ENCODE assay signal across 28 cellular contexts in the genomic region with DNA sequence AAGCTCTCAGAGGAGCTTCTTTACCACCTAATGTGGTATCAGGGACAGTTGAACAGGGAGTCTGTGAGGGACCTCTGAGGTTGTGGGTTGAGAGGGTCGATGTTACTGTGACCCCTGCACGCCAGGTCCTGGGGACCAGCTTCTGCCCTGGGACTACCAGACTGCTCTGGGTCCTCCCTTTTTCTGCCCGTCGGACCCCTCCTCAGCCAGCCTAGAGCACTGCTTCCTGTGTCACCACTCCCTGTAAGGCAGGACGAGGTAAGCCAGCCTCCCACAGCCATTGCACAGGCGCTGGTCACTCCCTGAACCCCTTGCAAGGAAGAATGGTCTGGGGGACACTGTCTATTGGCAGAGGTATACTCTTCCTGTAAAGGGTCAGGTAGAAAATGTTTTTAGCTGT. TPM values are rescaled to one million over a fixed set of nuclear protein-coding genes. Genes with fewer than 3 reads are reported as not detected.
A peak's percentile ranks its signal among the peaks of the same experiment; 100 is the strongest.
DNase-seq lines count a peak whose midpoint lies in the region; ATAC-seq and TF ChIP-seq lines count a peak whose summit lies in the region.
"Had no signal": no experiment of that assay in that cellular context is flagged by ENCODE, and none has a peak within 500 bp of the region (broad histone marks: within the 10 kb centered on the region; RNA-seq: fewer than 3 reads in every experiment).

No MANE protein-coding gene starts in this region.

- peak overlapping the region; percentile 26 for H3K27ac Mint-ChIP-seq in T-helper 1 cell treated with Interleukin-12 subunit alpha and Interleukin-12 subunit beta and Interleukin-4 antibody, amounts not matched to agents 30 μg/mL and 1 μg/mL, for 36 hours
- H3K27ac Mint-ChIP-seq in activated T-helper 1 cell treated with anti-CD3 and anti-CD28 coated beads, Interleukin-12 subunit alpha, Interleukin-12 subunit beta, Interleukin-2, Interleukin-4 antibody, amounts not matched to agents 30 ng/mL and 10 ng/mL and 1 ng/mL, durations not matched to agents 14 hours and 24 hours and 36 hours, result peak overlapping the region; percentile 63
- peak overlapping the region; percentile 74 for H3K27ac Mint-ChIP-seq in neural progenitor cell
- H3K27ac Mint-ChIP-seq: T-helper 2 cell treated with Interferon-gamma antibody and Interleukin-4, amounts not matched to agents 5 μg/mL and 100 μg/mL, for 36 hours had no signal

- intact Hi-C loops in activated T-helper 1 cell treated with anti-CD3 and anti-CD28 coated beads, Interleukin-12 subunit alpha, Interleukin-12 subunit beta, Interleukin-2, Interleukin-4 antibody, amounts not matched to agents 30 ng/mL and 10 ng/mL and 1 ng/mL, durations not matched to agents 14 hours and 24 hours and 36 hours (cut with micrococcal nuclease), result no loop called here

- peaks cover 28% of the 10 kb centered on the region for H3K4me1 Mint-ChIP-seq in T-helper 1 cell treated with Interleukin-12 subunit alpha and Interleukin-12 subunit beta and Interleukin-4 antibody, amounts not matched to agents 30 μg/mL and 1 μg/mL, for 36 hours (ENCODE audit: low read depth)
- peaks cover 28% of the 10 kb centered on the region for H3K4me1 Mint-ChIP-seq in activated T-helper 1 cell treated with anti-CD3 and anti-CD28 coated beads, Interleukin-12 subunit alpha, Interleukin-12 subunit beta, Interleukin-2, Interleukin-4 antibody, amounts not matched to agents 30 ng/mL and 10 ng/mL and 1 ng/mL, durations not matched to agents 14 hours and 24 hours and 36 hours (ENCODE audit: low read depth)
- peaks cover 19% of the 10 kb centered on the region for H3K4me1 Mint-ChIP-seq in neural progenitor cell

- H3K9me3 ChIP-seq in BLaER1 treated with 17β-estradiol and CSF1 and Interleukin-3, amounts not matched to agents 10 nM and 100 nM (replicated peaks in 1 of 11), result peaks cover 0 to 5% (median 0%) of the 10 kb centered on the region in 11 experiments; a peak in 2 of 22 replicates
- no peaks in the 10 kb centered on the region for H3K9me3 ChIP-seq in neural progenitor cell (ENCODE audit: low read depth)
- H3K9me3 ChIP-seq: esophagus squamous epithelium, pancreas, transverse colon had no signal

- peaks cover 43 to 100% (median 82%) of the 10 kb centered on the region in 11 experiments for H3K36me3 ChIP-seq in BLaER1 treated with 17β-estradiol and CSF1 and Interleukin-3, amounts not matched to agents 10 nM and 100 nM
- H3K36me3 ChIP-seq in neural progenitor cell, result no peaks in the 10 kb centered on the region
- H3K36me3 ChIP-seq: brain microvascular endothelial cell, pancreas had no signal

- H2AFZ ChIP-seq in neural progenitor cell (replicated peaks), result no peak overlapping the region

- peak overlapping the region in 9 of 11 experiments; percentile 24 to 94 (median 78); a peak in 17 of 22 replicates for H3K4me2 ChIP-seq in BLaER1 treated with 17β-estradiol and CSF1 and Interleukin-3, amounts not matched to agents 10 nM and 100 nM
- no peak overlapping the region for H3K4me2 ChIP-seq in neural progenitor cell
- H3K4me2 ChIP-seq: smooth muscle cell had no signal

- H3K27me3 Mint-ChIP-seq in T-helper 1 cell treated with Interleukin-12 subunit alpha and Interleukin-12 subunit beta and Interleukin-4 antibody, amounts not matched to agents 30 μg/mL and 1 μg/mL, for 36 hours (ENCODE audit: low read depth), result no peaks in the 10 kb centered on the region
- no peaks in the 10 kb centered on the region for H3K27me3 Mint-ChIP-seq in activated T-helper 1 cell treated with anti-CD3 and anti-CD28 coated beads, Interleukin-12 subunit alpha, Interleukin-12 subunit beta, Interleukin-2, Interleukin-4 antibody, amounts not matched to agents 30 ng/mL and 10 ng/mL and 1 ng/mL, durations not matched to agents 14 hours and 24 hours and 36 hours (ENCODE audit: insufficient read depth)
- H3K27me3 Mint-ChIP-seq in neural progenitor cell (ENCODE audit: insufficient read depth, low read depth), result peaks cover 14% of the 10 kb centered on the region

- no peak for DNase-seq in T-helper 1 cell
- no peak for DNase-seq in activated T-helper 1 cell treated with anti-CD3 and anti-CD28 coated beads, Interleukin-12 subunit alpha, Interleukin-12 subunit beta, Interleukin-2, Interleukin-4 antibody, amounts not matched to agents 30 ng/mL and 10 ng/mL and 1 ng/mL, durations not matched to agents 14 hours and 24 hours and 36 hours (ENCODE audit: low spot score)
- no peak for DNase-seq in neural progenitor cell (ENCODE audit: low spot score)
- no peak for DNase-seq in foreskin keratinocyte
- DNase-seq in stimulated activated CD4-positive, alpha-beta T cell treated with anti-CD3 and anti-CD28 coated beads, Interleukin-4, amount 100 ng/mL, for 24 hours, result no peak
- no peak for DNase-seq in SIG-M5 (lab: John Stamatoyannopoulos, UW)
- DNase-seq: activated CD4-positive, alpha-beta T cell treated with anti-CD3 and anti-CD28 coated beads for 4 hours; activated naive CD4-positive, alpha-beta T cell treated with anti-CD3 and anti-CD28 coated beads, Interleukin-2, amount 50 U/mL, for 16 hours; amygdala; brain microvascular endothelial cell; esophagus squamous epithelium; heart right ventricle; Kasumi-1; mammary epithelial cell; MV-4-11; NCI-H1436 treated with DMSO at 0.1 percent for 48 hours; NCI-H2227 treated with DMSO at 0.1 percent for 48 hours; nephron progenitor cell; Right ventricle myocardium superior; stimulated activated CD8-positive, alpha-beta memory T cell treated with anti-CD3 and anti-CD28 coated beads, Interleukin-4, amount 100 ng/mL, for 48 hours; transverse colon had no signal

- peak overlapping the region in 9 of 11 experiments; percentile 6 to 58 (median 38); a peak in 16 of 22 replicates for H3K9ac ChIP-seq in BLaER1 treated with 17β-estradiol and CSF1 and Interleukin-3, amounts not matched to agents 10 nM and 100 nM
- no peak overlapping the region for H3K9ac ChIP-seq in neural progenitor cell

- no peaks in the 10 kb centered on the region for H3K9me3 Mint-ChIP-seq in T-helper 1 cell treated with Interleukin-12 subunit alpha and Interleukin-12 subunit beta and Interleukin-4 antibody, amounts not matched to agents 30 μg/mL and 1 μg/mL, for 36 hours
- H3K9me3 Mint-ChIP-seq in activated T-helper 1 cell treated with anti-CD3 and anti-CD28 coated beads, Interleukin-12 subunit alpha, Interleukin-12 subunit beta, Interleukin-2, Interleukin-4 antibody, amounts not matched to agents 30 ng/mL and 10 ng/mL and 1 ng/mL, durations not matched to agents 14 hours and 24 hours and 36 hours, result no peaks in the 10 kb centered on the region
- no peaks in the 10 kb centered on the region for H3K9me3 Mint-ChIP-seq in neural progenitor cell
- H3K9me3 Mint-ChIP-seq: nephron progenitor cell; T-helper 2 cell treated with Interferon-gamma antibody and Interleukin-4, amounts not matched to agents 5 μg/mL and 100 μg/mL, for 36 hours had no signal

- H3K27me3 ChIP-seq in BLaER1 treated with 17β-estradiol and CSF1 and Interleukin-3, amounts not matched to agents 10 nM and 100 nM, result no peaks in the 10 kb centered on the region
- H3K27me3 ChIP-seq in neural progenitor cell, result no peaks in the 10 kb centered on the region
- no peaks in the 10 kb centered on the region for H3K27me3 ChIP-seq in foreskin keratinocyte
- H3K27me3 ChIP-seq: brain microvascular endothelial cell, heart right ventricle, pancreas, transverse colon had no signal

- H3K4me3 Mint-ChIP-seq in T-helper 1 cell treated with Interleukin-12 subunit alpha and Interleukin-12 subunit beta and Interleukin-4 antibody, amounts not matched to agents 30 μg/mL and 1 μg/mL, for 36 hours, result no peak overlapping the region
- no peak overlapping the region for H3K4me3 Mint-ChIP-seq in activated T-helper 1 cell treated with anti-CD3 and anti-CD28 coated beads, Interleukin-12 subunit alpha, Interleukin-12 subunit beta, Interleukin-2, Interleukin-4 antibody, amounts not matched to agents 30 ng/mL and 10 ng/mL and 1 ng/mL, durations not matched to agents 14 hours and 24 hours and 36 hours
- no peak overlapping the region for H3K4me3 Mint-ChIP-seq in neural progenitor cell
- H3K4me3 Mint-ChIP-seq: CD14-positive monocyte; nephron progenitor cell; T-helper 2 cell treated with Interferon-gamma antibody and Interleukin-4, amounts not matched to agents 5 μg/mL and 100 μg/mL, for 36 hours had no signal

- no peak overlapping the region for H3K4me3 ChIP-seq in BLaER1 treated with 17β-estradiol and CSF1 and Interleukin-3, amounts not matched to agents 10 nM and 100 nM
- no peak overlapping the region for H3K4me3 ChIP-seq in neural progenitor cell
- H3K4me3 ChIP-seq: esophagus squamous epithelium, heart right ventricle, pancreas, smooth muscle cell, transverse colon had no signal

- peaks cover 5 to 92% (median 41%) of the 10 kb centered on the region in 11 experiments; a peak in 19 of 22 replicates for H4K20me1 ChIP-seq in BLaER1 treated with 17β-estradiol and CSF1 and Interleukin-3, amounts not matched to agents 10 nM and 100 nM
- no peaks in the 10 kb centered on the region for H4K20me1 ChIP-seq in neural progenitor cell (ENCODE audit: low read depth)

- H3K79me2 ChIP-seq in neural progenitor cell (ENCODE audit: low read depth), result no peaks in the 10 kb centered on the region

- H3F3A ChIP-seq in neural progenitor cell (ENCODE audit: low read depth), result no peaks in the 10 kb centered on the region

- peak overlapping the region in 8 of 11 experiments; percentile 49 to 99 (median 80); a peak in 17 of 22 replicates for H3K27ac ChIP-seq in BLaER1 treated with 17β-estradiol and CSF1 and Interleukin-3, amounts not matched to agents 10 nM and 100 nM
- H3K27ac ChIP-seq in neural progenitor cell (no peak overlapping the region), foreskin keratinocyte (no peak overlapping the region)
- H3K27ac ChIP-seq: 22Rv1, brain microvascular endothelial cell, pancreas, transverse colon had no signal

- no peak for ATAC-seq in foreskin keratinocyte
- ATAC-seq: heart right ventricle, pancreas had no signal

- H3K4me1 ChIP-seq in BLaER1 treated with 17β-estradiol and CSF1 and Interleukin-3, amounts not matched to agents 10 nM and 100 nM, result peaks cover 62 to 97% (median 95%) of the 10 kb centered on the region in 10 experiments
- peaks cover 8% of the 10 kb centered on the region for H3K4me1 ChIP-seq in neural progenitor cell
- peaks cover under 1% of the 10 kb centered on the region for H3K4me1 ChIP-seq in foreskin keratinocyte
- H3K4me1 ChIP-seq: pancreas had no signal

- peaks cover 30% of the 10 kb centered on the region for H3K36me3 Mint-ChIP-seq in T-helper 1 cell treated with Interleukin-12 subunit alpha and Interleukin-12 subunit beta and Interleukin-4 antibody, amounts not matched to agents 30 μg/mL and 1 μg/mL, for 36 hours (ENCODE audit: low read depth)
- peaks cover 31% of the 10 kb centered on the region for H3K36me3 Mint-ChIP-seq in activated T-helper 1 cell treated with anti-CD3 and anti-CD28 coated beads, Interleukin-12 subunit alpha, Interleukin-12 subunit beta, Interleukin-2, Interleukin-4 antibody, amounts not matched to agents 30 ng/mL and 10 ng/mL and 1 ng/mL, durations not matched to agents 14 hours and 24 hours and 36 hours (ENCODE audit: low read depth)
- H3K36me3 Mint-ChIP-seq in neural progenitor cell, result no peaks in the 10 kb centered on the region

- no peak for TF ChIP-seq CTCF in neural progenitor cell (IDR thresholded peaks at IDR 0.05)
- no peak for TF ChIP-seq CTCF in foreskin keratinocyte (conservative IDR thresholded peaks at IDR 0.05)

RNA-seq across cellular contexts. Expression of a gene that starts 38.1 kb away (rescaled TPM):
- 42.6 and 44.1 TPM in 2 replicates for total RNA-seq in activated T-helper 1 cell treated with anti-CD3 and anti-CD28 coated beads, Interleukin-12 subunit alpha, Interleukin-12 subunit beta, Interleukin-2, Interleukin-4 antibody, amounts not matched to agents 30 ng/mL and 10 ng/mL and 1 ng/mL, durations not matched to agents 14 hours and 24 hours and 36 hours
- total RNA-seq in neural progenitor cell (ENCODE audit: low replicate concordance) (0.03 and 0.06 TPM in 2 replicates), foreskin keratinocyte (5.7 and 7.7 TPM in 2 replicates)
- polyA plus RNA-seq in foreskin keratinocyte, result 1.2 and 1.3 TPM in 2 replicates

RNA-seq across cellular contexts. Expression of a gene that starts 56.5 kb away (rescaled TPM):
- 46.7 and 48.9 TPM in 2 replicates for total RNA-seq in activated T-helper 1 cell treated with anti-CD3 and anti-CD28 coated beads, Interleukin-12 subunit alpha, Interleukin-12 subunit beta, Interleukin-2, Interleukin-4 antibody, amounts not matched to agents 30 ng/mL and 10 ng/mL and 1 ng/mL, durations not matched to agents 14 hours and 24 hours and 36 hours
- total RNA-seq in neural progenitor cell (ENCODE audit: low replicate concordance) (71.8 and 99.9 TPM in 2 replicates), foreskin keratinocyte (47.8 and 48.6 TPM in 2 replicates)
- polyA plus RNA-seq in foreskin keratinocyte, result 70.0 and 70.4 TPM in 2 replicates

Comparison
In these comparisons a context has a peak if more than half of its experiments do, and no peak if none do; other contexts are left out.
1. H3K27ac ChIP-seq: peak in BLaER1 treated with 17β-estradiol and CSF1 and Interleukin-3, amounts not matched to agents 10 nM and 100 nM (8 of 11); none in neural progenitor cell (single experiment) and foreskin keratinocyte (single experiment).
2. Peak in every context shown above with its lines, with median percentiles within 50 percentile points of each other: H3K27ac Mint-ChIP-seq.